23 cellular contexts compared by ENCODE assay signal in the genomic region with DNA sequence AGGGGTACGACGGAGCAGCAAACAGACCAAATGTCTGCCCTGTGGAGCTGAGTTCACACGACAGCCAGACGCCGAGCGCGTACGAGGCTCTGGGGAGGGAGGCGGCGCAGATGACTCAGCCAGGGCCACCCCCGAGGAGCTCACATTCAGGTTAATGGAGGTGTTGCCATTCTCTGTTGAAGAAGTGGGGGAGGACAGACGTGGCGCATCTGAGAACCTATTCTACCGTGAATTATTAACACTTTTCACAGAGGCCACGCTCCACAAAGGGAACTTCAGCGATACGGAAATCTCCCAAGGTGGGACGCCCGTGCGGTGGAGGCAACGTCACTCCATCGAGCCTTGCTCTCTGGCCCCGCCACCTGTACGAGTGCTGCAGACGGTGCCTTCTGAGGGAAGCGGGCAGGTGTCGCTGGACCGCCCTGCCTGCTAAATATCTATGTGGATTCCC. TPM values are rescaled to one million over a fixed set of nuclear protein-coding genes. Genes with fewer than 3 reads are reported as not detected.
DNase-seq lines count a peak whose midpoint lies in the region; ATAC-seq and TF ChIP-seq lines count a peak whose summit lies in the region.
"Had no signal": no experiment of that assay in that cellular context is flagged by ENCODE, and none has a peak within 500 bp of the region (broad histone marks: within the 10 kb centered on the region; RNA-seq: fewer than 3 reads in every experiment).

No MANE protein-coding gene starts in this region.

- no peak overlapping the region for H2BK15ac ChIP-seq in IMR-90 (ENCODE audit: low read depth, low read length)

- H3K27ac Mint-ChIP-seq in glutamatergic neuron (ENCODE audit: unreplicated experiment) (no peak overlapping the region), neural progenitor cell (peak overlapping the region; percentile 88)
- H3K27ac Mint-ChIP-seq in stimulated activated naive B cell treated with anti-CD40 and anti-IgM and Interleukin-4, amounts not matched to agents 10 μg/mL and 1 μg/mL and 100 μg/mL, for 72 hours, result no peak overlapping the region
- H3K27ac Mint-ChIP-seq: activated CD4-positive, alpha-beta memory T cell treated with anti-CD3 and anti-CD28 coated beads, Interleukin-2, amount 10 ng/mL, durations not matched to agents 7 days and 5 days; stimulated activated naive CD8-positive, alpha-beta T cell treated with anti-CD3 and anti-CD28 coated beads, Interleukin-15, amount 100 ng/mL, for 72 hours; T-cell had no signal

- no peaks in the 10 kb centered on the region for H3K9me3 ChIP-seq in IMR-90 (ENCODE audit: control insufficient read depth, insufficient read depth, low read length)
- H3K9me3 ChIP-seq in neural progenitor cell (ENCODE audit: low read depth), result no peaks in the 10 kb centered on the region
- H3K9me3 ChIP-seq: sigmoid colon, tibial artery had no signal

- no peaks in the 10 kb centered on the region for H3K79me2 ChIP-seq in neural progenitor cell (ENCODE audit: low read depth)

- H3K79me1 ChIP-seq in IMR-90 (ENCODE audit: low read depth in 1 of 2, low read length in 2 of 2), result peaks cover 9 to 25% of the 10 kb centered on the region in 2 experiments; a peak in 3 of 4 replicates

- H4K8ac ChIP-seq in IMR-90 (ENCODE audit: low read depth in 2 of 2, low read length in 2 of 2), result no peak overlapping the region

- in situ Hi-C loops in IMR-90 (cut with MboI; ENCODE audit: low sequenced_read_pairs), result no loop called here

- intact Hi-C loops in IMR-90 (cut with micrococcal nuclease), result no loop called here

- no peak overlapping the region for H3K23ac ChIP-seq in IMR-90 (ENCODE audit: low read depth, low read length)

- TF ChIP-seq RAD21 in IMR-90 (IDR thresholded peaks at IDR 0.05; ENCODE audit: low read length), result no peak

- H4K20me1 ChIP-seq in IMR-90 (ENCODE audit: insufficient read depth, low read length), result peaks cover 18% of the 10 kb centered on the region; the same call in 1 of the 2 replicates
- H4K20me1 ChIP-seq in neural progenitor cell (ENCODE audit: low read depth), result peaks cover 34% of the 10 kb centered on the region

- dilution Hi-C loops in IMR-90 (cut with HindIII; ENCODE audit: low sequenced_read_pairs, unreplicated experiment), result no loop called here

- no peak overlapping the region for H2BK20ac ChIP-seq in IMR-90 (ENCODE audit: low read depth, low read length)

- no peaks in the 10 kb centered on the region for H3F3A ChIP-seq in neural progenitor cell (ENCODE audit: low read depth)

- H3K4me1 Mint-ChIP-seq in glutamatergic neuron (ENCODE audit: low read depth, unreplicated experiment) (peaks cover 11% of the 10 kb centered on the region), neural progenitor cell (peaks cover 13% of the 10 kb centered on the region)
- peaks cover 14 to 25% of the 10 kb centered on the region in 2 donors for H3K4me1 Mint-ChIP-seq in stimulated activated naive B cell treated with anti-CD40 and anti-IgM and Interleukin-4, amounts not matched to agents 10 μg/mL and 1 μg/mL and 100 μg/mL, for 72 hours
- H3K4me1 Mint-ChIP-seq: activated CD4-positive, alpha-beta memory T cell treated with anti-CD3 and anti-CD28 coated beads, Interleukin-2, amount 10 ng/mL, durations not matched to agents 7 days and 5 days; neural crest cell; stimulated activated naive CD8-positive, alpha-beta T cell treated with anti-CD3 and anti-CD28 coated beads, Interleukin-15, amount 100 ng/mL, for 72 hours; T-cell had no signal

- H3K27me3 Mint-ChIP-seq in glutamatergic neuron (ENCODE audit: unreplicated experiment), result peaks cover 7% of the 10 kb centered on the region
- no peaks in the 10 kb centered on the region for H3K27me3 Mint-ChIP-seq in neural progenitor cell (ENCODE audit: insufficient read depth, low read depth)
- H3K27me3 Mint-ChIP-seq in stimulated activated naive B cell treated with anti-CD40 and anti-IgM and Interleukin-4, amounts not matched to agents 10 μg/mL and 1 μg/mL and 100 μg/mL, for 72 hours, result no peaks in the 10 kb centered on the region
- H3K27me3 Mint-ChIP-seq: activated CD4-positive, alpha-beta memory T cell treated with anti-CD3 and anti-CD28 coated beads, Interleukin-2, amount 10 ng/mL, durations not matched to agents 7 days and 5 days; stimulated activated naive CD8-positive, alpha-beta T cell treated with anti-CD3 and anti-CD28 coated beads, Interleukin-15, amount 100 ng/mL, for 72 hours; T-cell had no signal

- H3K4ac ChIP-seq in IMR-90 (ENCODE audit: low read depth, low read length), result no peak overlapping the region

- no peak for TF ChIP-seq CTCF in IMR-90 (conservative IDR thresholded peaks at IDR 0.05; ENCODE audit: low read depth, low read length)
- no peak for TF ChIP-seq CTCF in glutamatergic neuron (IDR thresholded peaks at IDR 0.05; ENCODE audit: partially characterized antibody, unreplicated experiment)
- TF ChIP-seq CTCF in neural progenitor cell (IDR thresholded peaks at IDR 0.05), result no peak

- H3K4me3 ChIP-seq in H7 (ENCODE audit: insufficient read depth, low read depth, low read length) (peak overlapping the region; percentile 16), IMR-90 (ENCODE audit: insufficient read depth, low read depth, low read length) (no peak overlapping the region), neural progenitor cell (no peak overlapping the region)
- H3K4me3 ChIP-seq: sigmoid colon, tibial artery had no signal

- POLR2A ChIA-PET in IMR-90 (lab: Charles Lee; ENCODE audit: unreplicated experiment), result no interaction called here

- DNase-seq in H7 (peak; percentile 86), IMR-90 (no peak), glutamatergic neuron (no peak), neural progenitor cell (ENCODE audit: low spot score) (no peak), dedifferentiated amniotic fluid mesenchymal stem cell (ENCODE audit: extremely low spot score) (no peak)
- DNase-seq in stimulated activated naive B cell treated with anti-CD40 and anti-IgM and Interleukin-4, amounts not matched to agents 10 μg/mL and 1 μg/mL and 100 μg/mL, for 72 hours, result no peak
- DNase-seq: activated CD4-positive, alpha-beta memory T cell treated with anti-CD3 and anti-CD28 coated beads, Interleukin-2, amount 10 ng/mL, durations not matched to agents 7 days and 5 days; activated CD4-positive, CD25-positive, alpha-beta regulatory T cell treated with anti-CD3 and anti-CD28 coated beads, Interleukin-2, amount 50 U/mL, for 72 hours; activated effector memory CD4-positive, alpha-beta T cell treated with anti-CD3 and anti-CD28 coated beads, Interleukin-2, amount 50 U/mL, for 16 hours; activated T-cell treated with anti-CD3 and anti-CD28 coated beads for 4 hours; cerebellar nuclear complex; effector CD4-positive, alpha-beta T cell; islet precursor cell; mammary epithelial cell; NCI-H1048; NCI-H2029; NCI-H446; sigmoid colon; stimulated activated naive CD8-positive, alpha-beta T cell treated with anti-CD3 and anti-CD28 coated beads, Interleukin-15, amount 100 ng/mL, for 72 hours; T-cell; tibial artery had no signal

- H3K27me3 ChIP-seq in H7 (ENCODE audit: control insufficient read depth, insufficient read depth, low read length), result no peaks in the 10 kb centered on the region; the same call in 1 of the 2 replicates
- no peaks in the 10 kb centered on the region for H3K27me3 ChIP-seq in IMR-90 (ENCODE audit: control insufficient read depth, insufficient read depth, low read length)
- peaks cover 14% of the 10 kb centered on the region for H3K27me3 ChIP-seq in neural progenitor cell
- H3K27me3 ChIP-seq: sigmoid colon, tibial artery had no signal

- no peak overlapping the region for H4K5ac ChIP-seq in IMR-90 (ENCODE audit: low read depth, low read length)

- H3K9me3 Mint-ChIP-seq in glutamatergic neuron (ENCODE audit: unreplicated experiment) (peaks cover 7% of the 10 kb centered on the region), neural progenitor cell (no peaks in the 10 kb centered on the region)
- no peaks in the 10 kb centered on the region for H3K9me3 Mint-ChIP-seq in stimulated activated naive B cell treated with anti-CD40 and anti-IgM and Interleukin-4, amounts not matched to agents 10 μg/mL and 1 μg/mL and 100 μg/mL, for 72 hours
- H3K9me3 Mint-ChIP-seq: activated CD4-positive, alpha-beta memory T cell treated with anti-CD3 and anti-CD28 coated beads, Interleukin-2, amount 10 ng/mL, durations not matched to agents 7 days and 5 days; neural crest cell; stimulated activated naive CD8-positive, alpha-beta T cell treated with anti-CD3 and anti-CD28 coated beads, Interleukin-15, amount 100 ng/mL, for 72 hours; T-cell had no signal

- H3K9me1 ChIP-seq in IMR-90 (ENCODE audit: insufficient read depth, low read length), result peaks cover 13% of the 10 kb centered on the region

- H3K4me3 Mint-ChIP-seq in glutamatergic neuron (ENCODE audit: unreplicated experiment) (peak overlapping the region; percentile 10), neural progenitor cell (peak overlapping the region; percentile 35)
- H3K4me3 Mint-ChIP-seq in stimulated activated naive B cell treated with anti-CD40 and anti-IgM and Interleukin-4, amounts not matched to agents 10 μg/mL and 1 μg/mL and 100 μg/mL, for 72 hours, result no peak overlapping the region
- H3K4me3 Mint-ChIP-seq: activated CD4-positive, alpha-beta memory T cell treated with anti-CD3 and anti-CD28 coated beads, Interleukin-2, amount 10 ng/mL, durations not matched to agents 7 days and 5 days; neural crest cell; stimulated activated naive CD8-positive, alpha-beta T cell treated with anti-CD3 and anti-CD28 coated beads, Interleukin-15, amount 100 ng/mL, for 72 hours; T-cell had no signal

- 0 out of 2 replicates have a peak overlapping the region, but pooled peaks have one; percentile 23 for H2AK5ac ChIP-seq in IMR-90 (ENCODE audit: low read depth, low read length)

- H3K36me3 Mint-ChIP-seq in glutamatergic neuron (ENCODE audit: unreplicated experiment) (no peaks in the 10 kb centered on the region), neural progenitor cell (peaks cover 8% of the 10 kb centered on the region)
- H3K36me3 Mint-ChIP-seq in stimulated activated naive B cell treated with anti-CD40 and anti-IgM and Interleukin-4, amounts not matched to agents 10 μg/mL and 1 μg/mL and 100 μg/mL, for 72 hours, result peaks cover 6 to 23% of the 10 kb centered on the region in 2 donors

- TF ChIP-seq POLR2A in IMR-90 (IDR thresholded peaks at IDR 0.05; ENCODE audit: low read depth, low read length), result no peak

- H2BK5ac ChIP-seq in IMR-90 (ENCODE audit: low read depth, low read length, poor library complexity, severe bottlenecking), result no peak overlapping the region

- H2AFZ ChIP-seq in IMR-90 (replicated peaks; ENCODE audit: low read length, poor library complexity), result no peak overlapping the region
- H2AFZ ChIP-seq in neural progenitor cell (replicated peaks), result no peak overlapping the region

- H3K9ac ChIP-seq in IMR-90 (ENCODE audit: low read depth, low read length), result no peak overlapping the region
- no peak overlapping the region for H3K9ac ChIP-seq in neural progenitor cell

- H3K36me3 ChIP-seq in H7 (replicated peaks; ENCODE audit: control insufficient read depth, insufficient read depth, low read length) (no peaks in the 10 kb centered on the region), IMR-90 (ENCODE audit: control insufficient read depth, insufficient read depth, low read length) (peaks cover 5% of the 10 kb centered on the region; the same call in 1 of the 2 replicates), neural progenitor cell (no peaks in the 10 kb centered on the region)
- H3K36me3 ChIP-seq: sigmoid colon had no signal

- H3K4me1 ChIP-seq in IMR-90 (ENCODE audit: control insufficient read depth, insufficient read depth, low read length), result peaks cover 7% of the 10 kb centered on the region
- no peaks in the 10 kb centered on the region for H3K4me1 ChIP-seq in neural progenitor cell
- H3K4me1 ChIP-seq: sigmoid colon, tibial artery had no signal

- no peak overlapping the region for H3K56ac ChIP-seq in IMR-90 (ENCODE audit: extremely low read depth, insufficient read depth, low read length)

- no peak overlapping the region for H2BK120ac ChIP-seq in IMR-90 (ENCODE audit: low read depth, low read length)

- BruUV-seq in IMR-90 (replicated peaks; lab: Mats Ljungman, UMichigan), result no TSS peak

- H3K4me2 ChIP-seq in IMR-90 (ENCODE audit: low read depth, low read length), result no peak overlapping the region
- no peak overlapping the region for H3K4me2 ChIP-seq in neural progenitor cell

- CTCF ChIA-PET in IMR-90 (lab: Yijun Ruan, JAX), result interaction anchor here (0.6 kb wide), 1 partner anchor 172 kb away, joined by 6 read pairs; no protein-coding TSS in a partner anchor

- no peak overlapping the region for H4K91ac ChIP-seq in IMR-90 (ENCODE audit: insufficient read depth, low read depth, low read length)

- no peak overlapping the region for H3K18ac ChIP-seq in IMR-90 (ENCODE audit: low read depth, low read length)

- no peak overlapping the region for H2AK9ac ChIP-seq in IMR-90 (replicated peaks; ENCODE audit: low read depth, low read length, poor library complexity)

- no peak for ATAC-seq in IMR-90 (ENCODE audit: low read depth)
- no peak for ATAC-seq in stimulated activated naive B cell treated with anti-CD40 and anti-IgM and Interleukin-4, amounts not matched to agents 10 μg/mL and 1 μg/mL and 100 μg/mL, for 72 hours (replicated peaks)
- no peak for ATAC-seq in HG02970 (IDR thresholded peaks at IDR 0.05; ENCODE audit: low FRiP score, unreplicated experiment)
- ATAC-seq: stimulated activated naive CD8-positive, alpha-beta T cell treated with anti-CD3 and anti-CD28 coated beads, Interleukin-15, amount 100 ng/mL, for 72 hours; T-cell had no signal

- WGBS in IMR-90 (ENCODE audit: extremely low coverage in 2 of 2, insufficient read length in 1 of 2), 2 experiments, result 95% methylated on average over 19 of the region's 28 CpGs; no CpG with 5 or more reads in 1 of the 2 experiments

- no peak overlapping the region for H3K14ac ChIP-seq in IMR-90 (replicated peaks; ENCODE audit: low read depth, low read length)

- no peak overlapping the region for H3K27ac ChIP-seq in IMR-90 (ENCODE audit: insufficient read depth, low read length)
- no peak overlapping the region for H3K27ac ChIP-seq in neural progenitor cell
- H3K27ac ChIP-seq: sigmoid colon, tibial artery had no signal

RNA-seq across cellular contexts. Expression of a gene that starts 19.2 kb away (rescaled TPM):
- total RNA-seq in H7 (2014; rRNA removed; shearing (Covaris generic)), result 24.6 and 31.6 TPM in 2 replicates
- total RNA-seq in IMR-90 (2012; rRNA removed) (24.7 and 28.3 TPM in 2 replicates), glutamatergic neuron (ENCODE audit: unreplicated experiment) (219 TPM), neural progenitor cell (ENCODE audit: low replicate concordance) (36.7 and 92.7 TPM in 2 replicates)
- polyA plus RNA-seq in IMR-90 (2012; rRNA removed), result 79.7 and 111 TPM in 2 replicates
- 97.0 and 129 TPM in 2 replicates for polyA plus RNA-seq in IMR-90 (2012; cell fraction: cytosol; rRNA removed)
- polyA plus RNA-seq in IMR-90 (2012; cell fraction: nucleus; rRNA removed; ENCODE audit: low replicate concordance), result 96.8 and 177 TPM in 2 replicates

Comparison
In these comparisons a context has a peak if more than half of its experiments do, and no peak if none do; other contexts are left out.
1. H3K4me3 Mint-ChIP-seq: peak in glutamatergic neuron (single experiment) and neural progenitor cell (single experiment); none in stimulated activated naive B cell treated with anti-CD40 and anti-IgM and Interleukin-4, amounts not matched to agents 10 μg/mL and 1 μg/mL and 100 μg/mL, for 72 hours (0 of 2).